ENCODE assay signal across 8 cellular contexts in the genomic region with DNA sequence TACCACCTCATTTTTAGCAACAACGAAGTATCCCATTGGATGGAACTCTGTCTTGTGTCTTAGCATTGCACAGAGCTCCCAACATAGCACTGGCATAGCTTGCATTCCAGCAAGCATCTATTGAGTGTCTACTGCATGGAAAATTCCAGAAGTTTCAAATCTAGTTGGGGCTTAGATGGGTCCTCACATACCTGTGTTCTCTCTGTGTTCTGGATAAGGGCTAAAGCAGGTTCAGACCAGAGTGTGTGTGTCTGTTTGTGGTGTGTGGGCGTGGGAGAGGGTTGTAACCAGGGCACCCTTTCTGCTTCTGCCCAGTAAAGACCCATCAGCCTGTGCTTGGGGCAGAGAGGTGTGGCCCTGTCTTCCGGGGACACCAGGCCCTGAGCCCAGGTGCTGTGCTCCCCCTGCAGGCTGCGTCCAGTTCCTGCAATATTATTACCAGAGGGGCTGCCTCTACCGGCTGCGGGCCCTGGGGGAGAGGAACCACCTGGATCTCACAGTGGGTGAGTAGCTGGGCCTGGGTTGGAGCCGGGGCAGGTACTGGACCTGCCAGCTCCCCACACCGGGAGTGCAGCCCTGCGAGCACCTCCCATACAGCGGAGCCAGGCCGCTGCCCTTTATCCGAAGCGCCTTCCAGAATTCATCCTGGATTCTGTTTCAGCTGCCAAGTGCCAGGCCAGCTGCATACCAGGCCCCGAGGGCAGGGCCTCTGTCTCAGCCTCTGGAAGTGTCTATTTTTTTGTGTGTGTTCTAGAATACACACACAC. TPM values are rescaled to one million over a fixed set of nuclear protein-coding genes. Genes with fewer than 3 reads are reported as not detected.
DNase-seq lines count a peak whose midpoint lies in the region; ATAC-seq, FAIRE-seq and TF ChIP-seq lines count a peak whose summit lies in the region.

No MANE protein-coding gene starts in this region.

- ATAC-seq in GM19468 (IDR thresholded peaks at IDR 0.05; ENCODE audit: extremely low read depth, unreplicated experiment), result peak; percentile 66
- ATAC-seq in activated T-cell treated with anti-CD3 and anti-CD28 coated beads, Interleukin-2, amount 50 U/mL, for 72 hours (replicated peaks in 1 of 2), result peak; percentile 83 to 90
- ATAC-seq in omental fat pad (ENCODE audit: low FRiP score), result peak; percentile 65
- ATAC-seq in upper lobe of right lung, result peak; percentile 88

- H3K36me3 Mint-ChIP-seq in activated T-cell treated with anti-CD3 and anti-CD28 coated beads, Interleukin-2, amount 50 U/mL, for 72 hours (ENCODE audit: insufficient read depth in 2 of 2), result peaks cover 0 to 2% of the 10 kb centered on the region in 2 donors

- peaks cover 24% of the 10 kb centered on the region for H3K4me1 ChIP-seq in OCI-LY3 (ENCODE audit: low read length)
- H3K4me1 ChIP-seq in upper lobe of right lung, result no peaks in the 10 kb centered on the region

- H3K9me3 ChIP-seq in OCI-LY3 (ENCODE audit: insufficient read depth, low read length) (no peaks in the 10 kb centered on the region), upper lobe of right lung (no peaks in the 10 kb centered on the region)

- H4K20me1 ChIP-seq in OCI-LY3 (ENCODE audit: insufficient read depth, low read length), result no peaks in the 10 kb centered on the region

- H3K27me3 ChIP-seq in OCI-LY3 (ENCODE audit: low read depth, low read length) (no peaks in the 10 kb centered on the region), upper lobe of right lung (no peaks in the 10 kb centered on the region)

- H3K9me3 Mint-ChIP-seq in activated T-cell treated with anti-CD3 and anti-CD28 coated beads, Interleukin-2, amount 50 U/mL, for 72 hours, result no peaks in the 10 kb centered on the region

- intact Hi-C loops in upper lobe of right lung (cut with DNase I), result loop anchor here (10.0 kb wide), 1 partner anchor 68 kb away; no protein-coding TSS in a partner anchor

- peak; percentile 44 for DNase-seq in COR-L47 (lab: John Stamatoyannopoulos, UW)
- peak; percentile 85 for DNase-seq in HTR-8/SVneo (ENCODE audit: insufficient read length, low spot score)
- DNase-seq in activated T-cell treated with anti-CD3 and anti-CD28 coated beads, Interleukin-2, amount 50 U/mL, for 72 hours, result peak; percentile 86 to 87
- DNase-seq in fibroblast of peridontal ligament (ENCODE audit: extremely low read depth), result peak; percentile 36
- DNase-seq in omental fat pad (ENCODE audit: low spot score), result no peak
- DNase-seq in upper lobe of right lung, result peak; percentile 89

- no peak overlapping the region for H3K9ac ChIP-seq in OCI-LY3 (ENCODE audit: low read length)

- H3K4me3 ChIP-seq in OCI-LY3 (ENCODE audit: low read length) (no peak overlapping the region), upper lobe of right lung (no peak overlapping the region)

- no peak overlapping the region for H2AFZ ChIP-seq in OCI-LY3 (ENCODE audit: low read depth, low read length)

- H3K4me3 Mint-ChIP-seq in activated T-cell treated with anti-CD3 and anti-CD28 coated beads, Interleukin-2, amount 50 U/mL, for 72 hours, result no peak overlapping the region

- H3K27me3 Mint-ChIP-seq in activated T-cell treated with anti-CD3 and anti-CD28 coated beads, Interleukin-2, amount 50 U/mL, for 72 hours (ENCODE audit: low read depth), result no peaks in the 10 kb centered on the region

- FAIRE-seq in HTR-8/SVneo (lab: Jason Lieb, UNC), result peak; percentile 85

- H3K79me2 ChIP-seq in OCI-LY3 (ENCODE audit: low read length), result peaks cover 4% of the 10 kb centered on the region; the same call in 1 of the 2 replicates

- TF ChIP-seq CTCF in OCI-LY3 (IDR thresholded peaks at IDR 0.05; ENCODE audit: low read depth, low read length), result peak; percentile 82
- peak in 1 of 3 donors; percentile 18 for TF ChIP-seq CTCF in omental fat pad (IDR thresholded peaks at IDR 0.05)
- TF ChIP-seq CTCF in upper lobe of right lung (IDR thresholded peaks at IDR 0.05), result peak; percentile 75

- H3K27ac ChIP-seq in OCI-LY3 (ENCODE audit: low read length), result no peak overlapping the region
- H3K27ac ChIP-seq in upper lobe of right lung, result peak overlapping the region; percentile 51

- no peak overlapping the region for H3K4me2 ChIP-seq in OCI-LY3 (ENCODE audit: low read length)

- H3K4me1 Mint-ChIP-seq in activated T-cell treated with anti-CD3 and anti-CD28 coated beads, Interleukin-2, amount 50 U/mL, for 72 hours (ENCODE audit: low read depth), result peaks cover 7% of the 10 kb centered on the region

- peaks cover 5% of the 10 kb centered on the region for H3K36me3 ChIP-seq in OCI-LY3 (replicated peaks; ENCODE audit: low read depth, low read length)
- H3K36me3 ChIP-seq in upper lobe of right lung, result no peaks in the 10 kb centered on the region

- H3K27ac Mint-ChIP-seq in activated T-cell treated with anti-CD3 and anti-CD28 coated beads, Interleukin-2, amount 50 U/mL, for 72 hours, result no peak overlapping the region

RNA-seq across cellular contexts. Expression of a gene that starts 20.3 kb away (rescaled TPM):
- total RNA-seq in activated T-cell treated with anti-CD3 and anti-CD28 coated beads, Interleukin-2, amount 50 U/mL, for 72 hours, result 100 to 1,000 TPM; 154 to 165 TPM
- total RNA-seq in omental fat pad, result 10 to 100 TPM in 2 of 4 donors, 1 to 10 TPM in 2; 4.8 to 11.4 (median 9.5) TPM
- total RNA-seq in upper lobe of right lung, result 41.0 TPM

RNA-seq across cellular contexts. Expression of a gene that starts 30.6 kb away (rescaled TPM):
- 10 to 100 TPM; 20.3 to 21.2 TPM for total RNA-seq in activated T-cell treated with anti-CD3 and anti-CD28 coated beads, Interleukin-2, amount 50 U/mL, for 72 hours
- 10 to 100 TPM in 1 of 4 donors, 1 to 10 TPM in 3; 3.7 to 10.4 (median 6.6) TPM for total RNA-seq in omental fat pad
- total RNA-seq in upper lobe of right lung, result 18.4 TPM
